7 cellular contexts compared by ENCODE assay signal in the genomic region with DNA sequence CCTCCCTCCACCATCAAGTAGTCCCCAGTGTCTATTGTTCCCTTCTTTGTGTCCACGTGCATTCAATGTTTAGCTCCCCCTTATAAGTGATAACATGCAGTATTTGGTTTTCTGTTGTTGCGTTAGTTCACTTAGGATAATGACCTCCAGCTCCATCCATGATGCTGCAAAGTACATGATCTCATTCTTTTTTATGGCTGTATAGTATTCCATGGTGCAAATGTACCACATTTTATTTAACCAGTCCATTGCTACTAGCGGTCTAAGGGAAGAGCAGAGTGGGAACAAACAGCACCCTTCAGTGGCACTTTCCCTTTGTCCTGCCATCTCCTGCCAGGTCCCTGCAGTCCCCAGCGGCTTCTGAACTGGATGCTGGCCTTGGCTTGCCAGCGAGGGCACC.
"Had no signal": no experiment of that assay in that cellular context is flagged by ENCODE, and none has a peak within 500 bp of the region (broad histone marks: within the 10 kb centered on the region; RNA-seq: fewer than 3 reads in every experiment).

No MANE protein-coding gene starts in this region.

- H3K4me2 ChIP-seq: GM23338 had no signal

- ATAC-seq: GM23338, HCT116 had no signal

- FAIRE-seq: HTR-8/SVneo had no signal

- H2AFZ ChIP-seq: GM23338 had no signal

- H3K9me3 ChIP-seq: HAP-1 had no signal

- DNase-seq: H7, IMR-90, KBM-7 had no signal

- H3K4me1 ChIP-seq: HAP-1 had no signal

- H3K4me3 ChIP-seq: GM23338, HAP-1 had no signal
